ENCODE assay signal across 9 cellular contexts in the genomic region with DNA sequence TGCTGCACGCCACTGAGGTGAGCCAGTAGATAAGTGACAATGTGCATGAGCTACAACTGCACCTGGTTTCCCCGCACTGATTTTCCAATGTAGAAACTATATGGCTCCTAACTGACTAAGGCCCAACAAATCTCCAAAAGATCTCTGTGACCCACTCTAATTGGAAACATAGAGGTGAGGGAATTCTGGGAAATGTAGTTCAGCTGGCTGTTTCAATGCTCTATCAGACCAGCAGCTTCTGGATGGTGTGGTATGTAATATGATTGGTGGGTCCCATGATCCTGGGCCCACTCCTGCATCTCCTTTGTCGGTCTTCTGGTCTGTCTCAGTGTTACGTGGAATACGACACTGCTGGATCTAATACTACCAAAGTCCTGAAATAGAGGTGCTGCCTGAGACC. TPM values are rescaled to one million over a fixed set of nuclear protein-coding genes. Genes with fewer than 3 reads are reported as not detected.
"Had no signal": no experiment of that assay in that cellular context is flagged by ENCODE, and none has a peak within 500 bp of the region (broad histone marks: within the 10 kb centered on the region; RNA-seq: fewer than 3 reads in every experiment).

No MANE protein-coding gene starts in this region.

- H3K9me3 Mint-ChIP-seq: HFFc6, IgD-negative memory B cell had no signal

- H3K36me3 Mint-ChIP-seq: IgD-negative memory B cell had no signal

- DNase-seq: GM23248, GOT3, H7, HFFc6, KG1 had no signal

- FAIRE-seq: HTR-8/SVneo had no signal

- H3K27ac Mint-ChIP-seq: HFFc6, IgD-negative memory B cell had no signal

- H3K9ac ChIP-seq: GM23248 had no signal

- H3K36me3 ChIP-seq: HAP-1 had no signal

- H3K9me3 ChIP-seq: HAP-1 had no signal

- H2AFZ ChIP-seq: GM23248 had no signal

- H3K4me1 ChIP-seq: HAP-1 had no signal

- H3K4me3 Mint-ChIP-seq: HFFc6, IgD-negative memory B cell had no signal

- H3K4me3 ChIP-seq: GM23248, HAP-1 had no signal

- H3K27ac ChIP-seq: GM23248, HL-60 had no signal

- H3K4me1 Mint-ChIP-seq: IgD-negative memory B cell had no signal

RNA-seq across cellular contexts. Expression of gene CCDC160, which starts 18.6 kb away (rescaled TPM):
- total RNA-seq: GM23248, HFFc6 had no signal
- polyA plus RNA-seq: GM23248, IgD-negative memory B cell had no signal
